1 cellular context compared by ENCODE assay signal in genomic region chr12:64389154-64389553, GRCh38.
TF ChIP-seq lines count a peak whose summit lies in the region.

No MANE protein-coding gene starts in this region.

TF ChIP-seq in H1, 55 proteins besides CTCF, POLR2A, EP300 and RAD21 (continued from another document):
- TF ChIP-seq RBBP5 (IDR thresholded peaks at IDR 0.05; ENCODE audit: borderline replicate concordance, low read depth, low read length) (no peak), EZH2 (IDR thresholded peaks at IDR 0.05; ENCODE audit: low read depth, low read length, severe bottlenecking) (no peak), KDM1A (IDR thresholded peaks at IDR 0.05; ENCODE audit: borderline replicate concordance, low read length) (no peak), KDM5A (IDR thresholded peaks at IDR 0.05; ENCODE audit: low read length) (no peak), CBX5 (IDR thresholded peaks at IDR 0.05; ENCODE audit: low read depth, low read length) (no peak), SIRT6 (IDR thresholded peaks at IDR 0.05; ENCODE audit: low read length) (no peak), SAP30 (IDR thresholded peaks at IDR 0.05; ENCODE audit: insufficient read depth, insufficient replicate concordance, low read length) (no peak), TBP (IDR thresholded peaks at IDR 0.05; ENCODE audit: low read depth, low read length) (no peak), CREB1 (IDR thresholded peaks at IDR 0.05) (no peak), ASH2L (IDR thresholded peaks at IDR 0.05; ENCODE audit: low read length) (no peak), CBX8 (IDR thresholded peaks at IDR 0.05; ENCODE audit: borderline replicate concordance, low read depth, low read length) (no peak), E2F6 (IDR thresholded peaks at IDR 0.05) (no peak)
- TF ChIP-seq, protein P1, sequence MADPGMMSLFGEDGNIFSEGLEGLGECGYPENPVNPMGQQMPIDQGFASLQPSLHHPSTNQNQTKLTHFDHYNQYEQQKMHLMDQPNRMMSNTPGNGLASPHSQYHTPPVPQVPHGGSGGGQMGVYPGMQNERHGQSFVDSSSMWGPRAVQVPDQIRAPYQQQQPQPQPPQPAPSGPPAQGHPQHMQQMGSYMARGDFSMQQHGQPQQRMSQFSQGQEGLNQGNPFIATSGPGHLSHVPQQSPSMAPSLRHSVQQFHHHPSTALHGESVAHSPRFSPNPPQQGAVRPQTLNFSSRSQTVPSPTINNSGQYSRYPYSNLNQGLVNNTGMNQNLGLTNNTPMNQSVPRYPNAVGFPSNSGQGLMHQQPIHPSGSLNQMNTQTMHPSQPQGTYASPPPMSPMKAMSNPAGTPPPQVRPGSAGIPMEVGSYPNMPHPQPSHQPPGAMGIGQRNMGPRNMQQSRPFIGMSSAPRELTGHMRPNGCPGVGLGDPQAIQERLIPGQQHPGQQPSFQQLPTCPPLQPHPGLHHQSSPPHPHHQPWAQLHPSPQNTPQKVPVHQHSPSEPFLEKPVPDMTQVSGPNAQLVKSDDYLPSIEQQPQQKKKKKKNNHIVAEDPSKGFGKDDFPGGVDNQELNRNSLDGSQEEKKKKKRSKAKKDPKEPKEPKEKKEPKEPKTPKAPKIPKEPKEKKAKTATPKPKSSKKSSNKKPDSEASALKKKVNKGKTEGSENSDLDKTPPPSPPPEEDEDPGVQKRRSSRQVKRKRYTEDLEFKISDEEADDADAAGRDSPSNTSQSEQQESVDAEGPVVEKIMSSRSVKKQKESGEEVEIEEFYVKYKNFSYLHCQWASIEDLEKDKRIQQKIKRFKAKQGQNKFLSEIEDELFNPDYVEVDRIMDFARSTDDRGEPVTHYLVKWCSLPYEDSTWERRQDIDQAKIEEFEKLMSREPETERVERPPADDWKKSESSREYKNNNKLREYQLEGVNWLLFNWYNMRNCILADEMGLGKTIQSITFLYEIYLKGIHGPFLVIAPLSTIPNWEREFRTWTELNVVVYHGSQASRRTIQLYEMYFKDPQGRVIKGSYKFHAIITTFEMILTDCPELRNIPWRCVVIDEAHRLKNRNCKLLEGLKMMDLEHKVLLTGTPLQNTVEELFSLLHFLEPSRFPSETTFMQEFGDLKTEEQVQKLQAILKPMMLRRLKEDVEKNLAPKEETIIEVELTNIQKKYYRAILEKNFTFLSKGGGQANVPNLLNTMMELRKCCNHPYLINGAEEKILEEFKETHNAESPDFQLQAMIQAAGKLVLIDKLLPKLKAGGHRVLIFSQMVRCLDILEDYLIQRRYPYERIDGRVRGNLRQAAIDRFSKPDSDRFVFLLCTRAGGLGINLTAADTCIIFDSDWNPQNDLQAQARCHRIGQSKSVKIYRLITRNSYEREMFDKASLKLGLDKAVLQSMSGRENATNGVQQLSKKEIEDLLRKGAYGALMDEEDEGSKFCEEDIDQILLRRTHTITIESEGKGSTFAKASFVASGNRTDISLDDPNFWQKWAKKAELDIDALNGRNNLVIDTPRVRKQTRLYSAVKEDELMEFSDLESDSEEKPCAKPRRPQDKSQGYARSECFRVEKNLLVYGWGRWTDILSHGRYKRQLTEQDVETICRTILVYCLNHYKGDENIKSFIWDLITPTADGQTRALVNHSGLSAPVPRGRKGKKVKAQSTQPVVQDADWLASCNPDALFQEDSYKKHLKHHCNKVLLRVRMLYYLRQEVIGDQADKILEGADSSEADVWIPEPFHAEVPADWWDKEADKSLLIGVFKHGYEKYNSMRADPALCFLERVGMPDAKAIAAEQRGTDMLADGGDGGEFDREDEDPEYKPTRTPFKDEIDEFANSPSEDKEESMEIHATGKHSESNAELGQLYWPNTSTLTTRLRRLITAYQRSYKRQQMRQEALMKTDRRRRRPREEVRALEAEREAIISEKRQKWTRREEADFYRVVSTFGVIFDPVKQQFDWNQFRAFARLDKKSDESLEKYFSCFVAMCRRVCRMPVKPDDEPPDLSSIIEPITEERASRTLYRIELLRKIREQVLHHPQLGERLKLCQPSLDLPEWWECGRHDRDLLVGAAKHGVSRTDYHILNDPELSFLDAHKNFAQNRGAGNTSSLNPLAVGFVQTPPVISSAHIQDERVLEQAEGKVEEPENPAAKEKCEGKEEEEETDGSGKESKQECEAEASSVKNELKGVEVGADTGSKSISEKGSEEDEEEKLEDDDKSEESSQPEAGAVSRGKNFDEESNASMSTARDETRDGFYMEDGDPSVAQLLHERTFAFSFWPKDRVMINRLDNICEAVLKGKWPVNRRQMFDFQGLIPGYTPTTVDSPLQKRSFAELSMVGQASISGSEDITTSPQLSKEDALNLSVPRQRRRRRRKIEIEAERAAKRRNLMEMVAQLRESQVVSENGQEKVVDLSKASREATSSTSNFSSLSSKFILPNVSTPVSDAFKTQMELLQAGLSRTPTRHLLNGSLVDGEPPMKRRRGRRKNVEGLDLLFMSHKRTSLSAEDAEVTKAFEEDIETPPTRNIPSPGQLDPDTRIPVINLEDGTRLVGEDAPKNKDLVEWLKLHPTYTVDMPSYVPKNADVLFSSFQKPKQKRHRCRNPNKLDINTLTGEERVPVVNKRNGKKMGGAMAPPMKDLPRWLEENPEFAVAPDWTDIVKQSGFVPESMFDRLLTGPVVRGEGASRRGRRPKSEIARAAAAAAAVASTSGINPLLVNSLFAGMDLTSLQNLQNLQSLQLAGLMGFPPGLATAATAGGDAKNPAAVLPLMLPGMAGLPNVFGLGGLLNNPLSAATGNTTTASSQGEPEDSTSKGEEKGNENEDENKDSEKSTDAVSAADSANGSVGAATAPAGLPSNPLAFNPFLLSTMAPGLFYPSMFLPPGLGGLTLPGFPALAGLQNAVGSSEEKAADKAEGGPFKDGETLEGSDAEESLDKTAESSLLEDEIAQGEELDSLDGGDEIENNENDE (IDR thresholded peaks at IDR 0.05; ENCODE audit: insufficient replicate concordance, low read length): no peak
- TF ChIP-seq, protein P2, sequence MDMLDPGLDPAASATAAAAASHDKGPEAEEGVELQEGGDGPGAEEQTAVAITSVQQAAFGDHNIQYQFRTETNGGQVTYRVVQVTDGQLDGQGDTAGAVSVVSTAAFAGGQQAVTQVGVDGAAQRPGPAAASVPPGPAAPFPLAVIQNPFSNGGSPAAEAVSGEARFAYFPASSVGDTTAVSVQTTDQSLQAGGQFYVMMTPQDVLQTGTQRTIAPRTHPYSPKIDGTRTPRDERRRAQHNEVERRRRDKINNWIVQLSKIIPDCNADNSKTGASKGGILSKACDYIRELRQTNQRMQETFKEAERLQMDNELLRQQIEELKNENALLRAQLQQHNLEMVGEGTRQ (IDR thresholded peaks at IDR 0.05; ENCODE audit: low read length): no peak
